Comparison of ENCODE assay signal across 10 cellular contexts in the genomic region with DNA sequence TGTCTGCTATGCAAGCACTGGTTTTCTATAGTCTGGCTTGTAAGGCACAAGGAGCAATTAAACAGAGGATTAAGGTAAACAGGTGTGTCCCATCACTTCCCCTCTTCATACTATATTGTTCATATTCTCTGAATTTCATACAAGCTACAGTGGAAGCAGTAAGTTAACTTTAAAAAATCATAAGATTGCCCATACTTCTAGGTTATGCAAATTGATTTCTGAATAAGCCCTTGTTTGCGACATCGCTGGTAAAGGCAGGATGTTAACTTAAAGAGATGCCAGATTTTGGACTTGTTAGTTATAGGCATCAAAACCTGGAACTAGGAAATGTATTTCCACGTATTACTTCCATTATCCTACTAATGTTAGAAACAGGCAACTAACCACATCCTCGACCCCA. TPM values are rescaled to one million over a fixed set of nuclear protein-coding genes. Genes with fewer than 3 reads are reported as not detected.
DNase-seq lines count a peak whose midpoint lies in the region; ATAC-seq and TF ChIP-seq lines count a peak whose summit lies in the region.
"Had no signal": no experiment of that assay in that cellular context is flagged by ENCODE, and none has a peak within 500 bp of the region (broad histone marks: within the 10 kb centered on the region; RNA-seq: fewer than 3 reads in every experiment).

No MANE protein-coding gene starts in this region.

- H2BK5ac ChIP-seq in mesendoderm (ENCODE audit: low read length) = no peak overlapping the region

- H2BK120ac ChIP-seq in mesendoderm (ENCODE audit: low read depth, low read length) = no peak overlapping the region

- H3K23ac ChIP-seq in mesendoderm (ENCODE audit: low read length) = no peak overlapping the region

- ATAC-seq in right cardiac atrium = no peak

- H4K5ac ChIP-seq in mesendoderm (ENCODE audit: low read length) = no peak overlapping the region

- no peaks in the 10 kb centered on the region for H3K9me3 ChIP-seq in right atrium auricular region
- H3K9me3 ChIP-seq in right cardiac atrium (ENCODE audit: control insufficient read depth, low read length) = no peaks in the 10 kb centered on the region
- H3K9me3 ChIP-seq in adipocyte (ENCODE audit: control insufficient read depth, low read length) = no peaks in the 10 kb centered on the region
- H3K9me3 ChIP-seq in uterus = no peaks in the 10 kb centered on the region
- H3K9me3 ChIP-seq: adrenal gland had no signal

- peaks cover 5% of the 10 kb centered on the region for H3K79me1 ChIP-seq in mesendoderm (ENCODE audit: low read length)

- H3K4me1 ChIP-seq in right atrium auricular region (peaks cover 0 to 40% of the 10 kb centered on the region in 2 donors), right cardiac atrium (ENCODE audit: control insufficient read depth, insufficient read depth, low read length) (peaks cover 4% of the 10 kb centered on the region), adipocyte (ENCODE audit: control insufficient read depth, insufficient read depth, low read length) (peaks cover 35% of the 10 kb centered on the region), mesendoderm (ENCODE audit: control insufficient read depth, low read depth, low read length) (peaks cover 4% of the 10 kb centered on the region), uterus (peaks cover 0 to 4% of the 10 kb centered on the region in 2 donors)

- H3K4ac ChIP-seq in mesendoderm (ENCODE audit: low read depth, low read length) = no peak overlapping the region

- DNase-seq in right atrium auricular region (ENCODE audit: low spot score) (no peak), right cardiac atrium (no peak), adipocyte (ENCODE audit: low read depth) (no peak), mesendoderm (no peak), uterus (no peak), NCI-H1417 treated with DMSO at 0.1 percent for 48 hours (lab: John Stamatoyannopoulos, UW) (no peak), EL (no peak)
- DNase-seq in activated effector memory CD4-positive, alpha-beta T cell treated with anti-CD3 and anti-CD28 coated beads, Interleukin-2, amount 50 U/mL, for 16 hours = no peak
- DNase-seq: NCI-H187 treated with DMSO at 0.1 percent for 48 hours had no signal

- H2BK15ac ChIP-seq in mesendoderm (replicated peaks; ENCODE audit: low read depth) = no peak overlapping the region

- H3K18ac ChIP-seq in mesendoderm (ENCODE audit: low read length) = peak overlapping the region; percentile 86

- 45% methylated on average over 4 of the region's 4 CpGs for WGBS in right cardiac atrium
- WGBS in mesendoderm (ENCODE audit: extremely low coverage, insufficient coverage, low lambda C conversion rate) = no CpG with 5 or more reads among the region's 4 CpGs

- intact Hi-C loops in right cardiac atrium (cut with DNase I) (loop anchor here (10.0 kb wide), 2 partner anchors 110 to 120 kb away; a partner anchor contains a TSS), uterus (cut with DNase I; ENCODE audit: low total_unique reads) (no loop called here)

- H3K56ac ChIP-seq in mesendoderm (ENCODE audit: low read length) = no peak overlapping the region

- H3K4me3 ChIP-seq in right atrium auricular region (peak overlapping the region in 1 of 2 donors; percentile 90), right cardiac atrium (ENCODE audit: low read length) (no peak overlapping the region), adipocyte (ENCODE audit: low read length) (peak overlapping the region; percentile 85), mesendoderm (ENCODE audit: low read length) (no peak overlapping the region), uterus (peak overlapping the region; percentile 53 to 77)

- H2AK5ac ChIP-seq in mesendoderm (ENCODE audit: low read length) = no peak overlapping the region

- H3K36me3 ChIP-seq in right atrium auricular region = no peaks in the 10 kb centered on the region
- H3K36me3 ChIP-seq in adipocyte (ENCODE audit: control insufficient read depth, insufficient read depth, low read length, severe bottlenecking) = no peaks in the 10 kb centered on the region
- no peaks in the 10 kb centered on the region for H3K36me3 ChIP-seq in mesendoderm (ENCODE audit: control insufficient read depth, insufficient read depth, low read length)
- no peaks in the 10 kb centered on the region for H3K36me3 ChIP-seq in uterus
- H3K36me3 ChIP-seq: adrenal gland had no signal

- H3K79me2 ChIP-seq in mesendoderm (ENCODE audit: control insufficient read depth, insufficient read depth, low read length) = peaks cover 9% of the 10 kb centered on the region

- no peak overlapping the region for H4K8ac ChIP-seq in mesendoderm (ENCODE audit: low read depth, low read length)

- TF ChIP-seq POLR2A in uterus (IDR thresholded peaks at IDR 0.05) = no peak

- H3K9ac ChIP-seq in adipocyte (ENCODE audit: low read length) (peak overlapping the region; percentile 83), mesendoderm (ENCODE audit: low read length) (peak overlapping the region; percentile 11)

- H3K27me3 ChIP-seq in right atrium auricular region (no peaks in the 10 kb centered on the region), right cardiac atrium (ENCODE audit: control insufficient read depth, insufficient read depth) (no peaks in the 10 kb centered on the region), adipocyte (replicated peaks; ENCODE audit: control insufficient read depth, insufficient read depth, low read length) (no peaks in the 10 kb centered on the region), mesendoderm (ENCODE audit: insufficient read depth, low read length, poor library complexity) (no peaks in the 10 kb centered on the region), uterus (no peaks in the 10 kb centered on the region)
- H3K27me3 ChIP-seq: adrenal gland had no signal

- TF ChIP-seq CTCF in right atrium auricular region (IDR thresholded peaks at IDR 0.05) (no peak), uterus (IDR thresholded peaks at IDR 0.05) (no peak)

- peak overlapping the region; percentile 64 for H3K4me2 ChIP-seq in mesendoderm (ENCODE audit: low read length)

- H3K27ac ChIP-seq in right atrium auricular region (peak overlapping the region; percentile 70 to 79), right cardiac atrium (ENCODE audit: low read length) (no peak overlapping the region), mesendoderm (ENCODE audit: low read depth, low read length) (no peak overlapping the region), uterus (peak overlapping the region; percentile 82 to 88)

RNA-seq across cellular contexts. Expression of a gene that starts 1.0 kb away (rescaled TPM):
- 10 to 100 TPM; 10.9 to 15.4 TPM for total RNA-seq in right atrium auricular region
- 10 to 100 TPM in 3 of 4 donors, 1 to 10 TPM in 1; 9.0 to 13.3 (median 11.3) TPM for total RNA-seq in right cardiac atrium
- 4.6 TPM for polyA plus RNA-seq in right cardiac atrium
- polyA plus RNA-seq in mesendoderm (2013, experiment 1 of 2) = 16.9 TPM
- polyA plus RNA-seq in mesendoderm (2013, experiment 2 of 2) = 17.2 TPM
- 10 to 100 TPM in 3 of 4 donors, 1 to 10 TPM in 1; 2.4 to 49.6 (median 18.0) TPM for total RNA-seq in uterus

Comparison
In these comparisons a context has a peak if more than half of its experiments do, and no peak if none do; other contexts are left out.
1. H3K27ac ChIP-seq: peak in right atrium auricular region (2 of 2) and uterus (2 of 2); none in right cardiac atrium (single experiment) and mesendoderm (single experiment).
2. H3K4me3 ChIP-seq: peak in adipocyte (single experiment) and uterus (2 of 2); none in right cardiac atrium (single experiment) and mesendoderm (single experiment).